ENCODE assay signal across 21 cellular contexts in genomic region chr5:173053041-173053440, GRCh38.
"Had no signal": no experiment of that assay in that cellular context is flagged by ENCODE, and none has a peak within 500 bp of the region (broad histone marks: within the 10 kb centered on the region; RNA-seq: fewer than 3 reads in every experiment).

No MANE protein-coding gene starts in this region.

- ATAC-seq: activated CD4-positive, alpha-beta T cell treated with anti-CD3 and anti-CD28 coated beads for 36 hours; activated naive CD8-positive, alpha-beta T cell treated with anti-CD3 and anti-CD28 coated beads, Interleukin-2, amount 50 U/mL, for 24 hours; activated T-helper 17 cell treated with anti-CD3 and anti-CD28 coated beads, Interleukin-2, amount 50 U/mL, for 72 hours; esophagus mucosa; naive thymus-derived CD8-positive, alpha-beta T cell; sciatic nerve; stimulated activated naive B cell treated with anti-CD40 and anti-IgM and Interleukin-4, amounts not matched to agents 10 μg/mL and 1 μg/mL and 100 μg/mL, for 72 hours; WTC11 had no signal

- DNase-seq: activated CD4-positive, alpha-beta T cell treated with anti-CD3 and anti-CD28 coated beads for 36 hours; activated CD4-positive, alpha-beta T cell treated with anti-CD3 and anti-CD28 coated beads, Interleukin-2, amount 50 U/mL, for 48 hours; activated naive CD4-positive, alpha-beta T cell treated with Interleukin-2 at 50 U/mL for 16 hours; activated naive CD8-positive, alpha-beta T cell treated with anti-CD3 and anti-CD28 coated beads, Interleukin-2, amount 50 U/mL, for 24 hours; activated T-cell treated with anti-CD3 and anti-CD28 coated beads for 4 hours; anterior cingulate cortex; caudate nucleus; naive thymus-derived CD8-positive, alpha-beta T cell; stimulated activated CD4-positive, alpha-beta T cell treated with anti-CD3 and anti-CD28 coated beads, Interleukin-4, amount 100 ng/mL, for 4 hours; stimulated activated naive B cell treated with anti-CD40 and anti-IgM and Interleukin-4, amounts not matched to agents 10 μg/mL and 1 μg/mL and 100 μg/mL, for 72 hours; thyroid gland had no signal

- H3K27ac ChIP-seq: hepatocyte, neutrophil, parathyroid adenoma, thyroid gland had no signal

- H3K36me3 ChIP-seq: neutrophil, thyroid gland had no signal

- H3K4me3 ChIP-seq: hepatocyte, smooth muscle cell, thyroid gland had no signal

- H3K27me3 ChIP-seq: hepatocyte, thyroid gland had no signal

- H2AFZ ChIP-seq: hepatocyte, parathyroid adenoma had no signal

- H3K79me2 ChIP-seq: parathyroid adenoma had no signal

- FAIRE-seq: colon, endometrium had no signal

- H3K9me3 ChIP-seq: neutrophil, thyroid gland had no signal

- H3K9ac ChIP-seq: parathyroid adenoma had no signal

- H3K4me2 ChIP-seq: hepatocyte, smooth muscle cell had no signal
